In the genomic region with DNA sequence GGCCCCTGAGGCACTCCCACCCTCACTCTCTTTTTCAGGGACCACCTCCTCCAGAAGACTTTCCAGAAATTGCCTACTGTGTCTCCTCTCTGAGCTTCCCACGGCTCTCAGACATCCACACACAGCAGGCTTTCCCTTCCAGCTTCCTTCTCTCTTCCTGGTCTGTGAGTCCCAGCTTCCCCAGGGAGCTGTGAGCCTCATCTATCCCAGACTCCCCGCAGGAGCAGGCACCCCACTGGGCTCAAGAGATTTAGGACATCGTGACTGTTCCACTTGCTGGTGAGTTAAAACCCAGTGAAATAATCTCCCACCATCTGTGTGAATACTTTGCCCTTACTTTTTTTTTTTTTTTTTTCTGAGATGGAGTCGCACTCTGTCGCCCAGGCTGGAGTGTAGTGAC, we compare ENCODE assay signal across 1 cellular context.
TF ChIP-seq lines count a peak whose summit lies in the region.

No MANE protein-coding gene starts in this region.

TF ChIP-seq in IMR-90, 13 proteins besides CTCF, POLR2A, EP300 and RAD21 (continued from another document):
- TF ChIP-seq, protein P1, sequence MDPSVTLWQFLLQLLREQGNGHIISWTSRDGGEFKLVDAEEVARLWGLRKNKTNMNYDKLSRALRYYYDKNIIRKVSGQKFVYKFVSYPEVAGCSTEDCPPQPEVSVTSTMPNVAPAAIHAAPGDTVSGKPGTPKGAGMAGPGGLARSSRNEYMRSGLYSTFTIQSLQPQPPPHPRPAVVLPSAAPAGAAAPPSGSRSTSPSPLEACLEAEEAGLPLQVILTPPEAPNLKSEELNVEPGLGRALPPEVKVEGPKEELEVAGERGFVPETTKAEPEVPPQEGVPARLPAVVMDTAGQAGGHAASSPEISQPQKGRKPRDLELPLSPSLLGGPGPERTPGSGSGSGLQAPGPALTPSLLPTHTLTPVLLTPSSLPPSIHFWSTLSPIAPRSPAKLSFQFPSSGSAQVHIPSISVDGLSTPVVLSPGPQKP (IDR thresholded peaks at IDR 0.05; ENCODE audit: borderline replicate concordance, low read depth, low read length) = no peak
- TF ChIP-seq MAZ (IDR thresholded peaks at IDR 0.05; ENCODE audit: borderline replicate concordance, low read depth, low read length) (no peak), MXI1 (IDR thresholded peaks at IDR 0.05; ENCODE audit: borderline replicate concordance, low read depth, low read length) (no peak), RFX5 (IDR thresholded peaks at IDR 0.05; ENCODE audit: low read depth, low read length) (no peak)
TF ChIP-seq in IMR-90: peak in this region for 0.
